ENCODE assay signal across 28 cellular contexts in genomic region chrX:87475793-87476192, GRCh38.
"Had no signal": no experiment of that assay in that cellular context is flagged by ENCODE, and none has a peak within 500 bp of the region (broad histone marks: within the 10 kb centered on the region; RNA-seq: fewer than 3 reads in every experiment).

No MANE protein-coding gene starts in this region.

- H3K9me3 Mint-ChIP-seq: stimulated activated memory B cell treated with anti-CD40 and anti-IgM and Interleukin-4, amounts not matched to agents 10 μg/mL and 1 μg/mL and 100 μg/mL, for 72 hours; stimulated activated naive CD8-positive, alpha-beta T cell treated with anti-CD3 and anti-CD28 coated beads, Interleukin-15, amount 100 ng/mL, for 72 hours; type B pancreatic cell had no signal

- H3K27me3 Mint-ChIP-seq: stimulated activated memory B cell treated with anti-CD40 and anti-IgM and Interleukin-4, amounts not matched to agents 10 μg/mL and 1 μg/mL and 100 μg/mL, for 72 hours; stimulated activated naive B cell treated with anti-CD40 and anti-IgM and Interleukin-4, amounts not matched to agents 10 μg/mL and 1 μg/mL and 100 μg/mL, for 72 hours; stimulated activated naive CD8-positive, alpha-beta T cell treated with anti-CD3 and anti-CD28 coated beads, Interleukin-15, amount 100 ng/mL, for 72 hours; stimulated activated naive CD8-positive, alpha-beta T cell treated with anti-CD3 and anti-CD28 coated beads, Interleukin-15, Interleukin-2, amounts not matched to agents 100 ng/mL and 50 ng/mL, for 24 hours; type B pancreatic cell had no signal

- H3K4me3 ChIP-seq: stomach, suprapubic skin, testis, thoracic aorta, thyroid gland, tibial artery, tibial nerve, transverse colon, upper lobe of left lung, upper lobe of right lung, uterus, vagina had no signal

- ATAC-seq: stimulated activated effector memory CD8-positive, alpha-beta T cell treated with anti-CD3 and anti-CD28 coated beads, Interleukin-12 subunit alpha, Interleukin-12 subunit beta, amount 100 ng/mL, for 72 hours; stimulated activated memory B cell treated with anti-CD40 and anti-IgM and Interleukin-4, amounts not matched to agents 10 μg/mL and 1 μg/mL and 100 μg/mL, for 72 hours; stimulated activated naive B cell treated with anti-CD40 and anti-IgM and Interleukin-4, amounts not matched to agents 10 μg/mL and 1 μg/mL and 100 μg/mL, for 72 hours; stimulated activated naive CD8-positive, alpha-beta T cell treated with anti-CD3 and anti-CD28 coated beads, Interleukin-15, amount 100 ng/mL, for 72 hours; stimulated activated naive CD8-positive, alpha-beta T cell treated with anti-CD3 and anti-CD28 coated beads, Interleukin-15, Interleukin-2, amounts not matched to agents 100 U/mL and 50 U/mL, for 24 hours; upper lobe of right lung had no signal

- H3K4me3 Mint-ChIP-seq: stimulated activated effector memory CD8-positive, alpha-beta T cell treated with anti-CD3 and anti-CD28 coated beads, Interleukin-12 subunit alpha, Interleukin-12 subunit beta, amount 100 ng/mL, for 72 hours; stimulated activated memory B cell treated with anti-CD40 and anti-IgM and Interleukin-4, amounts not matched to agents 10 μg/mL and 1 μg/mL and 100 μg/mL, for 72 hours; stimulated activated naive B cell treated with anti-CD40 and anti-IgM and Interleukin-4, amounts not matched to agents 10 μg/mL and 1 μg/mL and 100 μg/mL, for 72 hours; stimulated activated naive CD8-positive, alpha-beta T cell treated with anti-CD3 and anti-CD28 coated beads, Interleukin-15, amount 100 ng/mL, for 72 hours; stimulated activated naive CD8-positive, alpha-beta T cell treated with anti-CD3 and anti-CD28 coated beads, Interleukin-15, Interleukin-2, amounts not matched to agents 100 ng/mL and 50 ng/mL, for 24 hours; type B pancreatic cell had no signal

- H3K27ac Mint-ChIP-seq: stimulated activated effector memory CD8-positive, alpha-beta T cell treated with anti-CD3 and anti-CD28 coated beads, Interleukin-12 subunit alpha, Interleukin-12 subunit beta, amount 100 ng/mL, for 72 hours; stimulated activated memory B cell treated with anti-CD40 and anti-IgM and Interleukin-4, amounts not matched to agents 10 μg/mL and 1 μg/mL and 100 μg/mL, for 72 hours; stimulated activated naive B cell treated with anti-CD40 and anti-IgM and Interleukin-4, amounts not matched to agents 10 μg/mL and 1 μg/mL and 100 μg/mL, for 72 hours; stimulated activated naive CD8-positive, alpha-beta T cell treated with anti-CD3 and anti-CD28 coated beads, Interleukin-15, amount 100 ng/mL, for 72 hours; stimulated activated naive CD8-positive, alpha-beta T cell treated with anti-CD3 and anti-CD28 coated beads, Interleukin-15, Interleukin-2, amounts not matched to agents 100 ng/mL and 50 ng/mL, for 24 hours; type B pancreatic cell had no signal

- DNase-seq: stimulated activated CD4-positive, alpha-beta T cell treated with anti-CD3 and anti-CD28 coated beads, Interleukin-2, amount 100 ng/mL, for 48 hours; stimulated activated CD4-positive, alpha-beta T cell treated with anti-CD3 and anti-CD28 coated beads, Interleukin-4, amount 100 ng/mL, for 1 hour; stimulated activated CD4-positive, alpha-beta T cell treated with anti-CD3 and anti-CD28 coated beads, Interleukin-4, amount 100 ng/mL, for 24 hours; stimulated activated CD4-positive, alpha-beta T cell treated with anti-CD3 and anti-CD28 coated beads, Interleukin-4, amount 100 ng/mL, for 4 hours; stimulated activated CD8-positive, alpha-beta memory T cell treated with anti-CD3 and anti-CD28 coated beads, Interleukin-4, amount 100 ng/mL, for 48 hours; stimulated activated naive B cell treated with anti-CD40 and anti-IgM and Interleukin-4, amounts not matched to agents 10 μg/mL and 1 μg/mL and 100 μg/mL, for 72 hours; stimulated activated naive CD4-positive, alpha-beta T cell; stimulated activated naive CD4-positive, alpha-beta T cell treated with Interleukin-2 at 50 U/mL for 16 hours; stimulated activated naive CD8-positive, alpha-beta T cell treated with anti-CD3 and anti-CD28 coated beads, Interleukin-15, amount 100 ng/mL, for 72 hours; stimulated activated naive CD8-positive, alpha-beta T cell treated with anti-CD3 and anti-CD28 coated beads, Interleukin-15, Interleukin-2, amounts not matched to agents 100 U/mL and 50 U/mL, for 24 hours; stomach; substantia nigra; testis; thyroid gland; tibial artery; transverse colon; trophoblast cell; upper lobe of left lung; upper lobe of right lung; uterus had no signal

- H3K4me1 ChIP-seq: stomach, suprapubic skin, testis, thyroid gland, tibial artery, tibial nerve, transverse colon, upper lobe of left lung, upper lobe of right lung, uterus, vagina had no signal

- H3K36me3 ChIP-seq: stomach, suprapubic skin, thoracic aorta, thyroid gland, tibial artery, tibial nerve, transverse colon, upper lobe of left lung, upper lobe of right lung, uterus, vagina had no signal

- H3K27ac ChIP-seq: stomach, suprapubic skin, testis, thoracic aorta, thyroid gland, tibial artery, tibial nerve, transverse colon, upper lobe of left lung, upper lobe of right lung, uterus, vagina had no signal

- H3K36me3 Mint-ChIP-seq: stimulated activated effector memory CD8-positive, alpha-beta T cell treated with anti-CD3 and anti-CD28 coated beads, Interleukin-12 subunit alpha, Interleukin-12 subunit beta, amount 100 ng/mL, for 72 hours; stimulated activated memory B cell treated with anti-CD40 and anti-IgM and Interleukin-4, amounts not matched to agents 10 μg/mL and 1 μg/mL and 100 μg/mL, for 72 hours; stimulated activated naive B cell treated with anti-CD40 and anti-IgM and Interleukin-4, amounts not matched to agents 10 μg/mL and 1 μg/mL and 100 μg/mL, for 72 hours; type B pancreatic cell had no signal

- H3K9me3 ChIP-seq: suprapubic skin, testis, thoracic aorta, thyroid gland, tibial nerve, transverse colon, upper lobe of left lung, upper lobe of right lung, uterus, vagina had no signal

- H3K4me1 Mint-ChIP-seq: stimulated activated effector memory CD8-positive, alpha-beta T cell treated with anti-CD3 and anti-CD28 coated beads, Interleukin-12 subunit alpha, Interleukin-12 subunit beta, amount 100 ng/mL, for 72 hours; stimulated activated memory B cell treated with anti-CD40 and anti-IgM and Interleukin-4, amounts not matched to agents 10 μg/mL and 1 μg/mL and 100 μg/mL, for 72 hours; stimulated activated naive B cell treated with anti-CD40 and anti-IgM and Interleukin-4, amounts not matched to agents 10 μg/mL and 1 μg/mL and 100 μg/mL, for 72 hours; stimulated activated naive CD8-positive, alpha-beta T cell treated with anti-CD3 and anti-CD28 coated beads, Interleukin-15, amount 100 ng/mL, for 72 hours had no signal

- H3K27me3 ChIP-seq: stomach, suprapubic skin, testis, thyroid gland, tibial artery, tibial nerve, transverse colon, upper lobe of left lung, upper lobe of right lung, uterus, vagina had no signal
